In genomic region chr11:44243633-44244343, GRCh38 we compare ENCODE assay signal across 1 cellular context.
TF ChIP-seq lines count a peak whose summit lies in the region.

No MANE protein-coding gene starts in this region.

TF ChIP-seq in HepG2, 621 proteins besides CTCF, POLR2A, EP300 and RAD21 (continued from another document and continues in another):
- TF ChIP-seq ZNF740 (CRISPR knock-in tag; IDR thresholded peaks at IDR 0.05) (no peak), KAT2B (IDR thresholded peaks at IDR 0.05; ENCODE audit: borderline replicate concordance, low read depth, low read length) (no peak), MEIS2 (CRISPR knock-in tag; IDR thresholded peaks at IDR 0.05) (peak; percentile 24; the same call in 1 of the 2 replicates), FOXP1 (IDR thresholded peaks at IDR 0.05) (no peak), FOXP1 (CRISPR knock-in tag; IDR thresholded peaks at IDR 0.05) (no peak), ZNF24 (IDR thresholded peaks at IDR 0.05) (0 out of 2 replicates have a peak, but pooled peaks have one; percentile 24), ARID2 (CRISPR knock-in tag; IDR thresholded peaks at IDR 0.05; ENCODE audit: borderline replicate concordance) (no peak), ZNF615 (CRISPR knock-in tag; IDR thresholded peaks at IDR 0.05; ENCODE audit: borderline replicate concordance) (no peak), AHR (CRISPR knock-in tag; IDR thresholded peaks at IDR 0.05) (no peak), HDAC1 (CRISPR knock-in tag; IDR thresholded peaks at IDR 0.05) (peak; percentile 59; the same call in 1 of the 2 replicates), KLF12 (CRISPR knock-in tag; IDR thresholded peaks at IDR 0.05; ENCODE audit: borderline replicate concordance) (no peak), SNAI1 (CRISPR knock-in tag; IDR thresholded peaks at IDR 0.05; ENCODE audit: borderline replicate concordance) (no peak), ZNF354B (CRISPR knock-in tag; IDR thresholded peaks at IDR 0.05) (no peak), CEBPB (IDR thresholded peaks at IDR 0.05; ENCODE audit: borderline replicate concordance, low read depth, low read length) (no peak), HNF4A (CRISPR knock-in tag; IDR thresholded peaks at IDR 0.05) (peak; percentile 85), ZNF234 (CRISPR knock-in tag; conservative IDR thresholded peaks at IDR 0.05) (no peak), ZBTB8A (CRISPR knock-in tag; IDR thresholded peaks at IDR 0.05; ENCODE audit: borderline replicate concordance, low read depth) (no peak), NFAT5 (CRISPR knock-in tag; IDR thresholded peaks at IDR 0.05) (no peak), SP1 (IDR thresholded peaks at IDR 0.05) (no peak), SP1 (CRISPR knock-in tag; IDR thresholded peaks at IDR 0.05) (peak; percentile 29; the same call in 1 of the 2 replicates), ZNF205 (CRISPR knock-in tag; IDR thresholded peaks at IDR 0.05) (peak; percentile 73; the same call in 1 of the 2 replicates), NONO (IDR thresholded peaks at IDR 0.05) (no peak), NONO (CRISPR knock-in tag; conservative IDR thresholded peaks at IDR 0.05) (peak; percentile 72)
- TF ChIP-seq, protein P1, sequence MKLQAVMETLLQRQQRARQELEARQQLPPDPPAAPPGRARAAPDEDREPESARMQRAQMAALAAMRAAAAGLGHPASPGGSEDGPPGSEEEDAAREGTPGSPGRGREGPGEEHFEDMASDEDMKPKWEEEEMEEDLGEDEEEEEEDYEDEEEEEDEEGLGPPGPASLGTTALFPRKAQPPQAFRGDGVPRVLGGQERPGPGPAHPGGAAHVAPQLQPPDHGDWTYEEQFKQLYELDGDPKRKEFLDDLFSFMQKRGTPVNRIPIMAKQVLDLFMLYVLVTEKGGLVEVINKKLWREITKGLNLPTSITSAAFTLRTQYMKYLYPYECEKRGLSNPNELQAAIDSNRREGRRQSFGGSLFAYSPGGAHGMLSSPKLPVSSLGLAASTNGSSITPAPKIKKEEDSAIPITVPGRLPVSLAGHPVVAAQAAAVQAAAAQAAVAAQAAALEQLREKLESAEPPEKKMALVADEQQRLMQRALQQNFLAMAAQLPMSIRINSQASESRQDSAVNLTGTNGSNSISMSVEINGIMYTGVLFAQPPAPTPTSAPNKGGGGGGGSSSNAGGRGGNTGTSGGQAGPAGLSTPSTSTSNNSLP (IDR thresholded peaks at IDR 0.05; ENCODE audit: low read depth, low read length) = no peak
- TF ChIP-seq, protein P2, sequence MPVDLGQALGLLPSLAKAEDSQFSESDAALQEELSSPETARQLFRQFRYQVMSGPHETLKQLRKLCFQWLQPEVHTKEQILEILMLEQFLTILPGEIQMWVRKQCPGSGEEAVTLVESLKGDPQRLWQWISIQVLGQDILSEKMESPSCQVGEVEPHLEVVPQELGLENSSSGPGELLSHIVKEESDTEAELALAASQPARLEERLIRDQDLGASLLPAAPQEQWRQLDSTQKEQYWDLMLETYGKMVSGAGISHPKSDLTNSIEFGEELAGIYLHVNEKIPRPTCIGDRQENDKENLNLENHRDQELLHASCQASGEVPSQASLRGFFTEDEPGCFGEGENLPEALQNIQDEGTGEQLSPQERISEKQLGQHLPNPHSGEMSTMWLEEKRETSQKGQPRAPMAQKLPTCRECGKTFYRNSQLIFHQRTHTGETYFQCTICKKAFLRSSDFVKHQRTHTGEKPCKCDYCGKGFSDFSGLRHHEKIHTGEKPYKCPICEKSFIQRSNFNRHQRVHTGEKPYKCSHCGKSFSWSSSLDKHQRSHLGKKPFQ (CRISPR knock-in tag; IDR thresholded peaks at IDR 0.05; ENCODE audit: insufficient replicate concordance) = no peak
- TF ChIP-seq, protein P3, sequence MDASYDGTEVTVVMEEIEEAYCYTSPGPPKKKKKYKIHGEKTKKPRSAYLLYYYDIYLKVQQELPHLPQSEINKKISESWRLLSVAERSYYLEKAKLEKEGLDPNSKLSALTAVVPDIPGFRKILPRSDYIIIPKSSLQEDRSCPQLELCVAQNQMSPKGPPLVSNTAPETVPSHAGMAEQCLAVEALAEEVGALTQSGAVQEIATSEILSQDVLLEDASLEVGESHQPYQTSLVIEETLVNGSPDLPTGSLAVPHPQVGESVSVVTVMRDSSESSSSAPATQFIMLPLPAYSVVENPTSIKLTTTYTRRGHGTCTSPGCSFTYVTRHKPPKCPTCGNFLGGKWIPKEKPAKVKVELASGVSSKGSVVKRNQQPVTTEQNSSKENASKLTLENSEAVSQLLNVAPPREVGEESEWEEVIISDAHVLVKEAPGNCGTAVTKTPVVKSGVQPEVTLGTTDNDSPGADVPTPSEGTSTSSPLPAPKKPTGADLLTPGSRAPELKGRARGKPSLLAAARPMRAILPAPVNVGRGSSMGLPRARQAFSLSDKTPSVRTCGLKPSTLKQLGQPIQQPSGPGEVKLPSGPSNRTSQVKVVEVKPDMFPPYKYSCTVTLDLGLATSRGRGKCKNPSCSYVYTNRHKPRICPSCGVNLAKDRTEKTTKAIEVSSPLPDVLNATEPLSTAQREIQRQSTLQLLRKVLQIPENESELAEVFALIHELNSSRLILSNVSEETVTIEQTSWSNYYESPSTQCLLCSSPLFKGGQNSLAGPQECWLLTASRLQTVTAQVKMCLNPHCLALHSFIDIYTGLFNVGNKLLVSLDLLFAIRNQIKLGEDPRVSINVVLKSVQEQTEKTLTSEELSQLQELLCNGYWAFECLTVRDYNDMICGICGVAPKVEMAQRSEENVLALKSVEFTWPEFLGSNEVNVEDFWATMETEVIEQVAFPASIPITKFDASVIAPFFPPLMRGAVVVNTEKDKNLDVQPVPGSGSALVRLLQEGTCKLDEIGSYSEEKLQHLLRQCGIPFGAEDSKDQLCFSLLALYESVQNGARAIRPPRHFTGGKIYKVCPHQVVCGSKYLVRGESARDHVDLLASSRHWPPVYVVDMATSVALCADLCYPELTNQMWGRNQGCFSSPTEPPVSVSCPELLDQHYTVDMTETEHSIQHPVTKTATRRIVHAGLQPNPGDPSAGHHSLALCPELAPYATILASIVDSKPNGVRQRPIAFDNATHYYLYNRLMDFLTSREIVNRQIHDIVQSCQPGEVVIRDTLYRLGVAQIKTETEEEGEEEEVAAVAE (CRISPR knock-in tag; IDR thresholded peaks at IDR 0.05; ENCODE audit: borderline replicate concordance) = no peak
- TF ChIP-seq, protein P4, sequence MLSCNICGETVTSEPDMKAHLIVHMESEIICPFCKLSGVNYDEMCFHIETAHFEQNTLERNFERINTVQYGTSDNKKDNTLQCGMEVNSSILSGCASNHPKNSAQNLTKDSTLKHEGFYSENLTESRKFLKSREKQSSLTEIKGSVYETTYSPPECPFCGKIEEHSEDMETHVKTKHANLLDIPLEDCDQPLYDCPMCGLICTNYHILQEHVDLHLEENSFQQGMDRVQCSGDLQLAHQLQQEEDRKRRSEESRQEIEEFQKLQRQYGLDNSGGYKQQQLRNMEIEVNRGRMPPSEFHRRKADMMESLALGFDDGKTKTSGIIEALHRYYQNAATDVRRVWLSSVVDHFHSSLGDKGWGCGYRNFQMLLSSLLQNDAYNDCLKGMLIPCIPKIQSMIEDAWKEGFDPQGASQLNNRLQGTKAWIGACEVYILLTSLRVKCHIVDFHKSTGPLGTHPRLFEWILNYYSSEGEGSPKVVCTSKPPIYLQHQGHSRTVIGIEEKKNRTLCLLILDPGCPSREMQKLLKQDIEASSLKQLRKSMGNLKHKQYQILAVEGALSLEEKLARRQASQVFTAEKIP (CRISPR knock-in tag; IDR thresholded peaks at IDR 0.05; ENCODE audit: borderline replicate concordance) = no peak
- TF ChIP-seq, protein P5, sequence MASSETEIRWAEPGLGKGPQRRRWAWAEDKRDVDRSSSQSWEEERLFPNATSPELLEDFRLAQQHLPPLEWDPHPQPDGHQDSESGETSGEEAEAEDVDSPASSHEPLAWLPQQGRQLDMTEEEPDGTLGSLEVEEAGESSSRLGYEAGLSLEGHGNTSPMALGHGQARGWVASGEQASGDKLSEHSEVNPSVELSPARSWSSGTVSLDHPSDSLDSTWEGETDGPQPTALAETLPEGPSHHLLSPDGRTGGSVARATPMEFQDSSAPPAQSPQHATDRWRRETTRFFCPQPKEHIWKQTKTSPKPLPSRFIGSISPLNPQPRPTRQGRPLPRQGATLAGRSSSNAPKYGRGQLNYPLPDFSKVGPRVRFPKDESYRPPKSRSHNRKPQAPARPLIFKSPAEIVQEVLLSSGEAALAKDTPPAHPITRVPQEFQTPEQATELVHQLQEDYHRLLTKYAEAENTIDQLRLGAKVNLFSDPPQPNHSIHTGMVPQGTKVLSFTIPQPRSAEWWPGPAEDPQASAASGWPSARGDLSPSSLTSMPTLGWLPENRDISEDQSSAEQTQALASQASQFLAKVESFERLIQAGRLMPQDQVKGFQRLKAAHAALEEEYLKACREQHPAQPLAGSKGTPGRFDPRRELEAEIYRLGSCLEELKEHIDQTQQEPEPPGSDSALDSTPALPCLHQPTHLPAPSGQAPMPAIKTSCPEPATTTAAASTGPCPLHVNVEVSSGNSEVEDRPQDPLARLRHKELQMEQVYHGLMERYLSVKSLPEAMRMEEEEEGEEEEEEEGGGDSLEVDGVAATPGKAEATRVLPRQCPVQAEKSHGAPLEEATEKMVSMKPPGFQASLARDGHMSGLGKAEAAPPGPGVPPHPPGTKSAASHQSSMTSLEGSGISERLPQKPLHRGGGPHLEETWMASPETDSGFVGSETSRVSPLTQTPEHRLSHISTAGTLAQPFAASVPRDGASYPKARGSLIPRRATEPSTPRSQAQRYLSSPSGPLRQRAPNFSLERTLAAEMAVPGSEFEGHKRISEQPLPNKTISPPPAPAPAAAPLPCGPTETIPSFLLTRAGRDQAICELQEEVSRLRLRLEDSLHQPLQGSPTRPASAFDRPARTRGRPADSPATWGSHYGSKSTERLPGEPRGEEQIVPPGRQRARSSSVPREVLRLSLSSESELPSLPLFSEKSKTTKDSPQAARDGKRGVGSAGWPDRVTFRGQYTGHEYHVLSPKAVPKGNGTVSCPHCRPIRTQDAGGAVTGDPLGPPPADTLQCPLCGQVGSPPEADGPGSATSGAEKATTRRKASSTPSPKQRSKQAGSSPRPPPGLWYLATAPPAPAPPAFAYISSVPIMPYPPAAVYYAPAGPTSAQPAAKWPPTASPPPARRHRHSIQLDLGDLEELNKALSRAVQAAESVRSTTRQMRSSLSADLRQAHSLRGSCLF (CRISPR knock-in tag; IDR thresholded peaks at IDR 0.05; ENCODE audit: borderline replicate concordance) = no peak
- TF ChIP-seq, protein P6, sequence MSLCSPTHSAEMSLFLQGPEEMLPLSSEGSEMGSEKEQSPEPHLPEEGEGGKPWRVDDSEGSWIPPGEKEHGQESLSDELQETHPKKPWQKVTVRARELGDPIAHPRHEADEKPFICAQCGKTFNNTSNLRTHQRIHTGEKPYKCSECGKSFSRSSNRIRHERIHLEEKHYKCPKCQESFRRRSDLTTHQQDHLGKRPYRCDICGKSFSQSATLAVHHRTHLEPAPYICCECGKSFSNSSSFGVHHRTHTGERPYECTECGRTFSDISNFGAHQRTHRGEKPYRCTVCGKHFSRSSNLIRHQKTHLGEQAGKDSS (CRISPR knock-in tag; IDR thresholded peaks at IDR 0.05; ENCODE audit: borderline replicate concordance, low read depth) = no peak
- TF ChIP-seq, protein P7, sequence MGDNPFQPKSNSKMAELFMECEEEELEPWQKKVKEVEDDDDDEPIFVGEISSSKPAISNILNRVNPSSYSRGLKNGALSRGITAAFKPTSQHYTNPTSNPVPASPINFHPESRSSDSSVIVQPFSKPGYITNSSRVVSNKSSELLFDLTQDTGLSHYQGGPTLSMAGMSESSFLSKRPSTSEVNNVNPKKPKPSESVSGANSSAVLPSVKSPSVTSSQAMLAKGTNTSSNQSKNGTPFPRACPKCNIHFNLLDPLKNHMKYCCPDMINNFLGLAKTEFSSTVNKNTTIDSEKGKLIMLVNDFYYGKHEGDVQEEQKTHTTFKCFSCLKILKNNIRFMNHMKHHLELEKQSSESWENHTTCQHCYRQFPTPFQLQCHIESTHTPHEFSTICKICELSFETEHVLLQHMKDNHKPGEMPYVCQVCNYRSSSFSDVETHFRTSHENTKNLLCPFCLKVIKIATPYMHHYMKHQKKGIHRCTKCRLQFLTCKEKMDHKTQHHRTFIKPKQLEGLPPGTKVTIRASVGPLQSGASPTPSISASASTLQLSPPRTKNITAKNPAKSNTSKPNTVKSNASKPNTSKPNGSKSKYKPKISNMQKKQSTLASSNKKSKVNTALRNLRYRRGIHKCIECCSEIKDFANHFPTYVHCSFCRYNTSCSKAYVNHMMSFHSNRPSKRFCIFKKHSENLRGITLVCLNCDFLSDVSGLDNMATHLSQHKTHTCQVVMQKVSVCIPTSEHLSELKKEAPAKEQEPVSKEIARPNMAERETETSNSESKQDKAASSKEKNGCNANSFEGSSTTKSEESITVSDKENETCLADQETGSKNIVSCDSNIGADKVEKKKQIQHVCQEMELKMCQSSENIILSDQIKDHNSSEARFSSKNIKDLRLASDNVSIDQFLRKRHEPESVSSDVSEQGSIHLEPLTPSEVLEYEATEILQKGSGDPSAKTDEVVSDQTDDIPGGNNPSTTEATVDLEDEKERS (CRISPR knock-in tag; IDR thresholded peaks at IDR 0.05) = no peak
